Comparison of ENCODE assay signal across 24 cellular contexts in genomic region chr11:121241300-121242176, GRCh38. TPM values are rescaled to one million over a fixed set of nuclear protein-coding genes. Genes with fewer than 3 reads are reported as not detected.
DNase-seq lines count a peak whose midpoint lies in the region; ATAC-seq, FAIRE-seq and TF ChIP-seq lines count a peak whose summit lies in the region.
"Had no signal": no experiment of that assay in that cellular context is flagged by ENCODE, and none has a peak within 500 bp of the region (broad histone marks: within the 10 kb centered on the region; RNA-seq: fewer than 3 reads in every experiment).

No MANE protein-coding gene starts in this region.

- H3K27me3 Mint-ChIP-seq in astrocyte (ENCODE audit: low read depth, unreplicated experiment) = no peaks in the 10 kb centered on the region
- H3K27me3 Mint-ChIP-seq in nephron (ENCODE audit: low read depth) = no peaks in the 10 kb centered on the region

- no peak overlapping the region for H3K4me3 ChIP-seq in SK-N-SH (ENCODE audit: low read depth in 2 of 2, low read length in 1 of 2)
- no peak overlapping the region for H3K4me3 ChIP-seq in astrocyte (ENCODE audit: insufficient read depth, low read depth, low read length)
- no peak overlapping the region for H3K4me3 ChIP-seq in upper lobe of left lung
- H3K4me3 ChIP-seq in dorsolateral prefrontal cortex = no peak overlapping the region
- H3K4me3 ChIP-seq: gastrocnemius medialis had no signal

- TF ChIP-seq POLR2A in upper lobe of left lung (IDR thresholded peaks at IDR 0.05) = no peak

- H3K4me1 Mint-ChIP-seq in astrocyte (ENCODE audit: low read depth, unreplicated experiment) (peaks cover 46% of the 10 kb centered on the region), nephron (peaks cover 65% of the 10 kb centered on the region)

- no peaks in the 10 kb centered on the region for H3K36me3 Mint-ChIP-seq in astrocyte (ENCODE audit: low read depth, unreplicated experiment)
- H3K36me3 Mint-ChIP-seq in nephron (ENCODE audit: low read depth) = no peaks in the 10 kb centered on the region
- H3K36me3 Mint-ChIP-seq: type B pancreatic cell had no signal

- TF ChIP-seq CTCF in SK-N-SH (IDR thresholded peaks at IDR 0.05) (no peak), astrocyte (IDR thresholded peaks at IDR 0.05; ENCODE audit: insufficient read depth, low read depth, low read length) (no peak), nephron (IDR thresholded peaks at IDR 0.05; ENCODE audit: unreplicated experiment in 3 of 3) (no peak), upper lobe of left lung (IDR thresholded peaks at IDR 0.05) (no peak), dorsolateral prefrontal cortex (IDR thresholded peaks at IDR 0.05 in 54 of 56, conservative IDR thresholded peaks at IDR 0.05 in 2 of 56; ENCODE audit: low read depth in 1 of 56, partially characterized antibody in 56 of 56) (no peak)

- TF ChIP-seq EP300 in SK-N-SH (IDR thresholded peaks at IDR 0.05; ENCODE audit: borderline replicate concordance in 1 of 2, low read depth in 1 of 2, low read length in 1 of 2) (no peak), upper lobe of left lung (IDR thresholded peaks at IDR 0.05) (no peak)

- no peaks in the 10 kb centered on the region for H3F3A ChIP-seq in SK-N-SH (replicated peaks; ENCODE audit: insufficient read depth)

- H3K4me3 Mint-ChIP-seq in astrocyte (ENCODE audit: unreplicated experiment) (no peak overlapping the region), nephron (peak overlapping the region; percentile 0 to 81 (median 56))
- H3K4me3 Mint-ChIP-seq: IgD-negative memory B cell; stimulated activated naive CD8-positive, alpha-beta T cell treated with anti-CD3 and anti-CD28 coated beads, Interleukin-15, Interleukin-2, amounts not matched to agents 100 ng/mL and 50 ng/mL, for 24 hours; type B pancreatic cell had no signal

- peak overlapping the region in 1 of 2 experiments; percentile 74; a peak in 2 of 4 replicates for H3K27ac ChIP-seq in SK-N-SH (ENCODE audit: low read depth in 2 of 2, low read length in 1 of 2)
- no peak overlapping the region for H3K27ac ChIP-seq in astrocyte (ENCODE audit: low read depth, low read length)
- H3K27ac ChIP-seq in upper lobe of left lung = no peak overlapping the region
- H3K27ac ChIP-seq in dorsolateral prefrontal cortex = no peak overlapping the region
- H3K27ac ChIP-seq: gastrocnemius medialis, RWPE1 had no signal

- no peak for TF ChIP-seq RAD21 in SK-N-SH (IDR thresholded peaks at IDR 0.05; ENCODE audit: low read length)

- POLR2A ChIA-PET in SK-N-SH (lab: Yijun Ruan, JAX) = no interaction called here

- H3K27me3 ChIP-seq in SK-N-SH (ENCODE audit: insufficient read depth) (no peaks in the 10 kb centered on the region; the same call in 1 of the 2 replicates), astrocyte (ENCODE audit: insufficient read depth, low read length) (no peaks in the 10 kb centered on the region), upper lobe of left lung (no peaks in the 10 kb centered on the region), dorsolateral prefrontal cortex (peaks cover 0 to 7% (median 0%) of the 10 kb centered on the region in 45 donors)

- H3K36me3 ChIP-seq in SK-N-SH (replicated peaks in 1 of 2; ENCODE audit: control insufficient read depth in 1 of 2, insufficient read depth in 2 of 2, low read length in 1 of 2) (no peaks in the 10 kb centered on the region), astrocyte (ENCODE audit: insufficient read depth, low read length) (no peaks in the 10 kb centered on the region), upper lobe of left lung (no peaks in the 10 kb centered on the region)
- H3K36me3 ChIP-seq: gastrocnemius medialis had no signal

- no peaks in the 10 kb centered on the region for H3K9me3 ChIP-seq in SK-N-SH
- H3K9me3 ChIP-seq in astrocyte (ENCODE audit: insufficient read depth, low read depth, low read length) = no peaks in the 10 kb centered on the region
- no peaks in the 10 kb centered on the region for H3K9me3 ChIP-seq in upper lobe of left lung
- H3K9me3 ChIP-seq: gastrocnemius medialis had no signal

- H4K20me1 ChIP-seq in SK-N-SH (ENCODE audit: insufficient read depth) (no peaks in the 10 kb centered on the region), astrocyte (ENCODE audit: insufficient read depth, low read length) (no peaks in the 10 kb centered on the region)

- CTCF ChIA-PET in SK-N-SH (lab: Yijun Ruan, JAX) = interaction anchor here (1.0 to 3.2 kb wide), 5 partner anchors 10 to 350 kb away, joined by 3 to 13 read pairs (median 6); no protein-coding TSS in a partner anchor

- H3K4me2 ChIP-seq in SK-N-SH (no peak overlapping the region), astrocyte (ENCODE audit: low read length) (no peak overlapping the region)

- H2AFZ ChIP-seq in SK-N-SH (ENCODE audit: low read depth) (no peak overlapping the region), astrocyte (ENCODE audit: low read depth, low read length) (no peak overlapping the region)

- intact Hi-C loops in dorsolateral prefrontal cortex (cut with DNase I) = no loop called here

- H3K4me1 ChIP-seq in SK-N-SH (ENCODE audit: control insufficient read depth in 1 of 2, insufficient read depth in 2 of 2, low read depth in 1 of 2, low read length in 1 of 2) (peaks cover 0 to 24% of the 10 kb centered on the region in 2 experiments; a peak in 2 of 4 replicates), astrocyte (ENCODE audit: insufficient read depth, low read length) (peaks cover 15% of the 10 kb centered on the region), upper lobe of left lung (peaks cover 0 to 10% (median 0%) of the 10 kb centered on the region in 4 donors)
- H3K4me1 ChIP-seq: gastrocnemius medialis had no signal

- FAIRE-seq in astrocyte (lab: Jason Lieb, UNC) = no peak
- FAIRE-seq: GM18507, TTC549 had no signal

- WGBS in SK-N-SH (ENCODE audit: low lambda C conversion rate) = 6% methylated on average over 2 of the region's 12 CpGs
- 73 to 100% methylated on average over 1 to 5 of the region's 12 CpGs for WGBS in upper lobe of left lung, 2 donors

- H3K79me2 ChIP-seq in SK-N-SH (ENCODE audit: insufficient read depth) (no peaks in the 10 kb centered on the region), astrocyte (ENCODE audit: insufficient read depth, low read length) (no peaks in the 10 kb centered on the region)

- H3K9me3 Mint-ChIP-seq in astrocyte (ENCODE audit: unreplicated experiment) = no peaks in the 10 kb centered on the region
- no peaks in the 10 kb centered on the region for H3K9me3 Mint-ChIP-seq in nephron
- H3K9me3 Mint-ChIP-seq: IgD-negative memory B cell; stimulated activated naive CD8-positive, alpha-beta T cell treated with anti-CD3 and anti-CD28 coated beads, Interleukin-15, Interleukin-2, amounts not matched to agents 100 ng/mL and 50 ng/mL, for 24 hours; type B pancreatic cell had no signal

- DNase-seq in SK-N-SH (peak; percentile 30), astrocyte (ENCODE audit: low read depth) (no peak), upper lobe of left lung (peak in 1 of 2 donors; percentile 50), dorsolateral prefrontal cortex (no peak), HuH-7 (ENCODE audit: low spot score) (no peak)
- no peak for DNase-seq in activated CD8-positive, alpha-beta memory T cell treated with anti-CD3 and anti-CD28 coated beads, Interleukin-2, amount 50 U/mL, for 48 hours
- DNase-seq: activated CD4-positive, alpha-beta T cell treated with anti-CD3 and anti-CD28 coated beads for 48 hours; activated gamma-delta T cell treated with Interleukin-2 at 50 U/mL for 16 hours; amniotic stem cell; caudate nucleus; EL; gastrocnemius medialis; NCI-H1694 treated with DMSO at 0.1 percent for 48 hours; NCI-H345; stimulated activated CD4-positive, alpha-beta T cell treated with anti-CD3 and anti-CD28 coated beads, Interleukin-1b, Interleukin-23, amount 100 ng/mL, for 48 hours had no signal

- H3K9me2 ChIP-seq in SK-N-SH = no peaks in the 10 kb centered on the region

- H3K9ac ChIP-seq in SK-N-SH = no peak overlapping the region
- H3K9ac ChIP-seq in astrocyte (ENCODE audit: low read length) = no peak overlapping the region

- ATAC-seq in SK-N-SH treated with all-trans-retinoic acid at 6 μM for 48 hours = no peak
- ATAC-seq in upper lobe of left lung (ENCODE audit: low FRiP score in 2 of 2) = peak; percentile 14 to 37
- ATAC-seq: gastrocnemius medialis, sciatic nerve had no signal

- H3K27ac Mint-ChIP-seq in astrocyte (ENCODE audit: unreplicated experiment) = peak overlapping the region; percentile 8
- peak overlapping the region; percentile 87 to 89 (median 88) for H3K27ac Mint-ChIP-seq in nephron
- H3K27ac Mint-ChIP-seq: IgD-negative memory B cell; stimulated activated naive CD8-positive, alpha-beta T cell treated with anti-CD3 and anti-CD28 coated beads, Interleukin-15, Interleukin-2, amounts not matched to agents 100 ng/mL and 50 ng/mL, for 24 hours; type B pancreatic cell had no signal

TF ChIP-seq in SK-N-SH, 30 proteins besides CTCF, POLR2A, EP300 and RAD21 (continues in another document):
- no peak for TF ChIP-seq EZH2phosphoT487 (IDR thresholded peaks at IDR 0.05; ENCODE audit: borderline replicate concordance, low read depth)
- no peak for TF ChIP-seq GABPA (IDR thresholded peaks at IDR 0.05; ENCODE audit: low read depth)
- no peak for TF ChIP-seq POLR2AphosphoS5 (IDR thresholded peaks at IDR 0.05; ENCODE audit: low read depth, low read length)
- no peak for TF ChIP-seq RFX5 (IDR thresholded peaks at IDR 0.05; ENCODE audit: low read length)
- no peak for TF ChIP-seq FOSL2 (IDR thresholded peaks at IDR 0.05; ENCODE audit: borderline replicate concordance, low read depth)

TF ChIP-seq in SK-N-SH treated with all-trans-retinoic acid at 6 μM for 48 hours, 23 proteins besides CTCF, POLR2A, EP300 and RAD21 (continues in another document):
- no peak for TF ChIP-seq PPARA (CRISPR knock-in tag; IDR thresholded peaks at IDR 0.05; ENCODE audit: borderline replicate concordance)
- no peak for TF ChIP-seq CSRNP3 (CRISPR knock-in tag; IDR thresholded peaks at IDR 0.05)
- no peak for TF ChIP-seq GLIS3 (CRISPR knock-in tag; IDR thresholded peaks at IDR 0.05)
- TF ChIP-seq TOX (CRISPR knock-in tag; IDR thresholded peaks at IDR 0.05; ENCODE audit: borderline replicate concordance) = no peak
- TF ChIP-seq SNAI2 (CRISPR knock-in tag; IDR thresholded peaks at IDR 0.05) = no peak

RNA-seq across cellular contexts. Expression of gene SC5D, which starts 51.0 kb away (rescaled TPM):
- polyA plus RNA-seq in SK-N-SH (2012; rRNA removed) = 8.9 and 14.2 TPM in 2 replicates
- polyA plus RNA-seq in SK-N-SH (2012; cell fraction: cytosol; rRNA removed) = 15.4 and 21.3 TPM in 2 replicates
- polyA plus RNA-seq in SK-N-SH (2012; cell fraction: nucleus; rRNA removed) = 4.5 and 10.4 TPM in 2 replicates
- 68.3 and 81.8 TPM in 2 replicates for total RNA-seq in astrocyte
- total RNA-seq in upper lobe of left lung = 10 to 100 TPM in 5 of 6 donors, 1 to 10 TPM in 1; 9.4 to 79.9 (median 48.8) TPM
- total RNA-seq in dorsolateral prefrontal cortex = 100 to 1,000 TPM in 9 of 120 experiments, 10 to 100 TPM in 111; 49.4 to 107 (median 80.7) TPM
